30 cellular contexts compared by ENCODE assay signal in the genomic region with DNA sequence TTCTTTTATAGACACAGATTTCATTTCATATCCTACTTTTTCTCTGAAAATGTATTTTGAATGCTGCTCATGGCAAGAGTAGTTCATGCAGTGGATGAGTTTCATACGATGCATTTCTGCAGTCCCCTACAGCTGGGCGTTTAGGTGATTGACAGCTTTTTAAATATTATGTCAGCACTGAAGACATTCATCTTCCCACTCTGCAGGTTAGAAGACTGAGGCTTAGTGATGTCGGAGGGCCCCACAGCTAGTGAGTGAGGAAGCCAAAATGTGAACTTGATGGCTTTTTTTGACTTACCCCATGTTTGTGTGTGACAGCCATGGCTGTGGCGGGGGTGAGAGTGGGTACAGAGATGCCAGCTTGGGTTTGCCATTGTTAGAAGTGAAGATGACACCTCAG.
"Had no signal": no experiment of that assay in that cellular context is flagged by ENCODE, and none has a peak within 500 bp of the region (broad histone marks: within the 10 kb centered on the region; RNA-seq: fewer than 3 reads in every experiment).

No MANE protein-coding gene starts in this region.

- ATAC-seq: PC-3, SK-N-SH treated with all-trans-retinoic acid at 6 μM for 48 hours, T-cell had no signal

- H3K4me1 Mint-ChIP-seq: activated CD4-positive, alpha-beta memory T cell treated with anti-CD3 and anti-CD28 coated beads, Interleukin-2, amount 10 ng/mL, durations not matched to agents 7 days and 5 days; activated naive CD8-positive, alpha-beta T cell treated with anti-CD3 and anti-CD28 coated beads for 36 hours; T-cell had no signal

- H3K27me3 ChIP-seq: ascending aorta, cardiac muscle cell, Peyer's patch had no signal

- H3K4me2 ChIP-seq: KMS-11 had no signal

- H3K36me3 Mint-ChIP-seq: activated naive CD8-positive, alpha-beta T cell treated with anti-CD3 and anti-CD28 coated beads for 36 hours; T-cell had no signal

- H3K4me3 Mint-ChIP-seq: activated CD4-positive, alpha-beta memory T cell treated with anti-CD3 and anti-CD28 coated beads, Interleukin-2, amount 10 ng/mL, durations not matched to agents 7 days and 5 days; activated naive CD8-positive, alpha-beta T cell treated with anti-CD3 and anti-CD28 coated beads for 36 hours; activated T-cell treated with anti-CD3 and anti-CD28 coated beads, Interleukin-2, amount 50 U/mL, for 24 hours; T-cell had no signal

- H3K36me3 ChIP-seq: WERI-Rb-1 had no signal

- H3K4me3 ChIP-seq: ascending aorta, cardiac muscle cell, Peyer's patch had no signal

- H3K9me3 Mint-ChIP-seq: activated CD4-positive, alpha-beta memory T cell treated with anti-CD3 and anti-CD28 coated beads, Interleukin-2, amount 10 ng/mL, durations not matched to agents 7 days and 5 days; activated naive CD8-positive, alpha-beta T cell treated with anti-CD3 and anti-CD28 coated beads for 36 hours; activated T-cell treated with anti-CD3 and anti-CD28 coated beads, Interleukin-2, amount 50 U/mL, for 24 hours; activated T-helper 2 cell treated with anti-CD3 and anti-CD28 coated beads, Interferon-gamma antibody, Interleukin-2, Interleukin-4, amounts not matched to agents 10 μg/mL and 5 μg/mL and 100 μg/mL, durations not matched to agents 14 hours and 24 hours and 36 hours; T-cell had no signal

- H3K27ac Mint-ChIP-seq: activated CD4-positive, alpha-beta memory T cell treated with anti-CD3 and anti-CD28 coated beads, Interleukin-2, amount 10 ng/mL, durations not matched to agents 7 days and 5 days; activated naive CD8-positive, alpha-beta T cell treated with anti-CD3 and anti-CD28 coated beads for 36 hours; activated T-cell treated with anti-CD3 and anti-CD28 coated beads, Interleukin-2, amount 50 U/mL, for 24 hours; activated T-helper 2 cell treated with anti-CD3 and anti-CD28 coated beads, Interferon-gamma antibody, Interleukin-2, Interleukin-4, amounts not matched to agents 10 μg/mL and 5 μg/mL and 100 μg/mL, durations not matched to agents 14 hours and 24 hours and 36 hours; T-cell had no signal

- H3K9me3 ChIP-seq: ascending aorta, Peyer's patch had no signal

- H3K9ac ChIP-seq: KMS-11 had no signal

- H3K27ac ChIP-seq: ascending aorta, cardiac muscle cell, KMS-11, Peyer's patch, WERI-Rb-1 had no signal

- H3K4me1 ChIP-seq: ascending aorta had no signal

- H3K27me3 Mint-ChIP-seq: activated CD4-positive, alpha-beta memory T cell treated with anti-CD3 and anti-CD28 coated beads, Interleukin-2, amount 10 ng/mL, durations not matched to agents 7 days and 5 days; activated naive CD8-positive, alpha-beta T cell treated with anti-CD3 and anti-CD28 coated beads for 36 hours had no signal

- DNase-seq: activated CD4-positive, alpha-beta memory T cell treated with anti-CD3 and anti-CD28 coated beads, Interleukin-2, amount 10 ng/mL, durations not matched to agents 7 days and 5 days; activated CD4-positive, alpha-beta T cell treated with anti-CD3 and anti-CD28 coated beads for 1 hour; activated CD4-positive, alpha-beta T cell treated with anti-CD3 and anti-CD28 coated beads for 48 hours; activated CD4-positive, CD25-positive, alpha-beta regulatory T cell; activated gamma-delta T cell treated with Interleukin-2 at 50 U/mL for 16 hours; activated naive CD4-positive, alpha-beta T cell treated with anti-CD3 and anti-CD28 coated beads, Interleukin-2, amount 50 U/mL, for 16 hours; activated naive CD8-positive, alpha-beta T cell treated with anti-CD3 and anti-CD28 coated beads for 36 hours; activated T-cell treated with anti-CD3 and anti-CD28 coated beads, Interleukin-2, amount 50 U/mL, for 24 hours; amniotic stem cell; MM.1S; MV-4-11; NCI-H1092; NCI-H1436 treated with DMSO at 0.1 percent for 48 hours; NCI-H1694 treated with DMSO at 0.1 percent for 48 hours; NCI-H2029; NCI-H345; NCI-H524 treated with DMSO at 0.1 percent for 48 hours; NK-92 treated with Interleukin-12 subunit alpha and Interleukin-12 subunit beta, amount 100 ng/mL, for 24 hours; PC-3; Peyer's patch; RPMI8226; SHP77 treated with DMSO at 0.1 percent for 48 hours; T-cell; T1000; WERI-Rb-1 had no signal
